8 cellular contexts compared by ENCODE assay signal in genomic region chr2:241558532-241559488, GRCh38. TPM values are rescaled to one million over a fixed set of nuclear protein-coding genes. Genes with fewer than 3 reads are reported as not detected.
DNase-seq lines count a peak whose midpoint lies in the region; ATAC-seq and TF ChIP-seq lines count a peak whose summit lies in the region.

Gene BOK, plus strand, starts transcription at chr2:241558745. Its CDS starts 739 bp downstream, at chr2:241559484.

- intact Hi-C loops in mammary epithelial cell (cut with micrococcal nuclease): loop anchor here (1.0 kb wide), 1 partner anchor 51 kb away; the partner anchor contains the start of gene STK25
- intact Hi-C loops in sciatic nerve (cut with DNase I): no loop called here

- in situ Hi-C loops in mammary epithelial cell (cut with MboI; ENCODE audit: low sequenced_read_pairs in 2 of 2): no loop called here

- 0% methylated on average over 5 of the region's 124 CpGs for WGBS in mammary epithelial cell (ENCODE audit: low coverage, missing lambda C conversion rate)

- no peaks in the 10 kb centered on the region for H3K9me3 ChIP-seq in mammary epithelial cell (replicated peaks; ENCODE audit: insufficient read depth, low read length)

- TF ChIP-seq CTCF in mammary epithelial cell (conservative IDR thresholded peaks at IDR 0.05 in 1 of 2, IDR thresholded peaks at IDR 0.05 in 1 of 2; ENCODE audit: extremely low read depth in 1 of 2, insufficient read depth in 1 of 2, low read depth in 1 of 2, low read length in 2 of 2): no peak

- H3K27ac ChIP-seq in mammary epithelial cell (ENCODE audit: insufficient read depth, low read depth, low read length): peak within 1 kb of the TSS; percentile 28

- DNase-seq in NCI-H1417 (lab: John Stamatoyannopoulos, UW) (peak; percentile 29 to 56 (median 56)), NCI-H1417 treated with DMSO at 0.1 percent for 48 hours (lab: John Stamatoyannopoulos, UW) (no peak), NCI-H510A treated with DMSO at 0.1 percent for 48 hours (lab: John Stamatoyannopoulos, UW) (peak; percentile 56), mammary epithelial cell (peak; percentile 59), iPS-NIHi11 (ENCODE audit: low spot score) (peak; percentile 89), sciatic nerve (ENCODE audit: low spot score) (no peak), GM19240 (ENCODE audit: insufficient read length, low spot score) (no peak)

- H2AFZ ChIP-seq in mammary epithelial cell (ENCODE audit: low read depth, low read length): peak within 1 kb of the TSS; percentile 91

- H3K4me2 ChIP-seq in mammary epithelial cell (ENCODE audit: insufficient read depth, low read depth, low read length): peak within 1 kb of the TSS; percentile 88

- peaks cover 40% of the 10 kb centered on the region for H3K79me2 ChIP-seq in mammary epithelial cell (ENCODE audit: insufficient read depth, low read length)

- H3K9ac ChIP-seq in mammary epithelial cell (ENCODE audit: insufficient read depth, low read length): peak within 1 kb of the TSS; percentile 36

- peaks cover 44% of the 10 kb centered on the region for H3K4me1 ChIP-seq in mammary epithelial cell (ENCODE audit: insufficient read depth, low read length)

- ATAC-seq in sciatic nerve (peak; percentile 34), GM21529 (IDR thresholded peaks at IDR 0.05; ENCODE audit: unreplicated experiment) (no peak)

- BruUV-seq in mammary epithelial cell (replicated peaks; lab: Mats Ljungman, UMichigan): no TSS peak

- H4K20me1 ChIP-seq in mammary epithelial cell (ENCODE audit: insufficient read depth, low read length): no peaks in the 10 kb centered on the region

- H3K36me3 ChIP-seq in mammary epithelial cell (ENCODE audit: insufficient read depth, low read length): no peaks in the 10 kb centered on the region

- no peaks in the 10 kb centered on the region for H3K27me3 ChIP-seq in mammary epithelial cell (ENCODE audit: insufficient read depth, low read length)

- CTCF ChIA-PET in mammary epithelial cell (lab: Charles Lee; ENCODE audit: low non-redundant PET): no interaction called here

- H3K4me3 ChIP-seq in mammary epithelial cell (replicated peaks in 1 of 3; ENCODE audit: insufficient read depth in 1 of 3, low read depth in 2 of 3, low read length in 3 of 3): peak within 1 kb of the TSS; percentile 67 to 88 (median 70)

- dilution Hi-C loops in mammary epithelial cell (cut with HindIII; ENCODE audit: low sequenced_read_pairs): loop anchor here (5.0 kb wide), 1 partner anchor 77 kb away; no protein-coding TSS in a partner anchor

RNA-seq across cellular contexts. Expression of gene BOK, which starts in this region (rescaled TPM):
- total RNA-seq in mammary epithelial cell (10 to 100 TPM; 21.3 to 38.5 TPM), sciatic nerve (31.1 TPM)
- 23.3 TPM for polyA plus RNA-seq in mammary epithelial cell
- 7.2 TPM for polyA minus RNA-seq in mammary epithelial cell

Comparison
In these comparisons a context has a peak if more than half of its experiments do, and no peak if none do; other contexts are left out.
1. DNase-seq: peak in NCI-H1417 (3 of 3), NCI-H510A treated with DMSO at 0.1 percent for 48 hours (single experiment), mammary epithelial cell (single experiment) and iPS-NIHi11 (single experiment); none in NCI-H1417 treated with DMSO at 0.1 percent for 48 hours (single experiment), sciatic nerve (single experiment) and GM19240 (single experiment).